8 cellular contexts compared by ENCODE assay signal in the genomic region with DNA sequence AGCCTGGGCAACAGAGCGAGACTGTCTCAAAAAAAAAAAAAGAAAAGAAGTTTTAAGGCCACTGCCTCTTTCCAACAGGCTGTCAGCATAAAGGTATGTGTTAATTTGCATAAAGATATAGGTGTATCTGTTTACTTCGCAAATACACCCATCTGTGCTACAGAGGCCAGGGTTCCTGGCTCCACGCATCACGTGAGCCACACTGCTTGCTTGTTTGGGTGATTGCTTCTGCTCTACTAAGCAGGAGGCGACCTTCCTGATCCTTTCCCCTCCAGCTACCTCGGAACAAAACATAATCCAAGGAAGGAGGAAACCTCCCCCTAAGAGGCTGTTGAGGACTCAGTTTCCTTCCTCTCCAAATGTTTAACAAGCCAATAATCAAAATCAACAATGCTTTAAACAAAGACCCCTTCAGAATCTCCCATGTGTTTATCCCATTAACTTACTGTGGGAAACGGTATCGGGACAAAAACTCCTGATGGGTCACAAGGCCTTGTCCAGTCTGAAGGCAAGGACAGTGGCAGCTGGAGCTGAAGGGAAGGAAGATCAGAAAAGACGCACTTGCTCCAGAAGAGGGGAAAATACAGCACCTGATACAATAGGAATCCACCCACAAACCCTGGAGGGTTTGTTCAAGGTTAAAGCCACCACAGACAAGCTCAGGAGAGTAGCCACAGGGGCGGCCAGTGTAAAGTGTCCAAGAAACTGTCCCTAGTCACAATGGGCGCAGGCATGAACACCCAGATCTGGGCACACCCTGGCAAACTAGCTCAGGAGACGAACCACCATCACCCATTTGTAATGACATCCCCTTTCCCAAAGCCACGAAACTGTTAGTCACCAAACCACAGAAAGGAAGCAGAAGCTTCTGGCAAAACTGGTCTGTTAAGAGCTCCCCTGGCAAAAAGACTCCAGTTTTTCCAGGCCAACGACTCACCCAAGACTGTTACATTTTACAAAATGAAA. TPM values are rescaled to one million over a fixed set of nuclear protein-coding genes. Genes with fewer than 3 reads are reported as not detected.
DNase-seq lines count a peak whose midpoint lies in the region; ATAC-seq and TF ChIP-seq lines count a peak whose summit lies in the region.

No MANE protein-coding gene starts in this region.

- POLR2A ChIA-PET in AG04449 (lab: Yijun Ruan, JAX), result interaction anchor here (0.6 to 1.2 kb wide), 4 partner anchors 11 to 1909 kb away, joined by 3 to 6 read pairs (median 3); a partner anchor contains a TSS
- POLR2A ChIA-PET in activated CD8-positive, alpha-beta T cell treated with anti-CD3 and anti-CD28 coated beads for 36 hours (lab: Charles Lee), result interaction anchor here (0.7 to 0.8 kb wide), 3 partner anchors 11 to 51 kb away, joined by 3 to 4 read pairs (median 3); no protein-coding TSS in a partner anchor

- no peak for TF ChIP-seq POLR2A in uterus (IDR thresholded peaks at IDR 0.05)

- ATAC-seq in GM21526 (IDR thresholded peaks at IDR 0.05; ENCODE audit: low FRiP score, unreplicated experiment) (no peak), HG03469 (IDR thresholded peaks at IDR 0.05; ENCODE audit: unreplicated experiment) (no peak)
- ATAC-seq in activated CD8-positive, alpha-beta T cell treated with anti-CD3 and anti-CD28 coated beads for 36 hours, result no peak

- H3K4me3 ChIP-seq in AG04449 (ENCODE audit: low read depth, low read length), result 0 out of 2 replicates have a peak overlapping the region, but pooled peaks have one; percentile 13
- H3K4me3 ChIP-seq in ascending aorta, result no peak overlapping the region
- no peak overlapping the region for H3K4me3 ChIP-seq in uterus

- no peaks in the 10 kb centered on the region for H3K36me3 Mint-ChIP-seq in activated CD8-positive, alpha-beta T cell treated with anti-CD3 and anti-CD28 coated beads for 36 hours (ENCODE audit: low read depth)

- no peak for TF ChIP-seq CTCF in AG04449 (IDR thresholded peaks at IDR 0.05; ENCODE audit: insufficient read depth, low read length, missing control alignments)
- no peak for TF ChIP-seq CTCF in ascending aorta (IDR thresholded peaks at IDR 0.05)
- no peak for TF ChIP-seq CTCF in uterus (IDR thresholded peaks at IDR 0.05)
- no peak for TF ChIP-seq CTCF in activated CD8-positive, alpha-beta T cell treated with anti-CD3 and anti-CD28 coated beads for 36 hours (IDR thresholded peaks at IDR 0.05)

- H3K9me3 ChIP-seq in KOPT-K1 (ENCODE audit: insufficient read depth, low read length, poor library complexity, severe bottlenecking) (no peaks in the 10 kb centered on the region), ascending aorta (no peaks in the 10 kb centered on the region), uterus (no peaks in the 10 kb centered on the region)

- intact Hi-C loops in ascending aorta (cut with DNase I) (no loop called here), uterus (cut with DNase I; ENCODE audit: low total_unique reads) (no loop called here)
- intact Hi-C loops in activated CD8-positive, alpha-beta T cell treated with anti-CD3 and anti-CD28 coated beads for 36 hours (cut with micrococcal nuclease), result no loop called here

- peak; percentile 33 for DNase-seq in AG04449 (ENCODE audit: low read depth, low spot score)
- DNase-seq in ascending aorta (ENCODE audit: low spot score in 2 of 2), result no peak
- peak; percentile 60 for DNase-seq in left kidney (ENCODE audit: low read depth, low spot score)
- no peak for DNase-seq in uterus
- DNase-seq in activated CD8-positive, alpha-beta T cell treated with anti-CD3 and anti-CD28 coated beads for 36 hours, result no peak

- H3K4me1 ChIP-seq in ascending aorta (peaks cover 0 to 11% of the 10 kb centered on the region in 2 donors), uterus (peaks cover 0 to 5% of the 10 kb centered on the region in 2 donors)

- peak overlapping the region; percentile 51 for H3K27ac ChIP-seq in KOPT-K1 (ENCODE audit: low read depth, low read length, poor library complexity, severe bottlenecking)
- H3K27ac ChIP-seq in ascending aorta, result peak overlapping the region; percentile 49 to 57
- H3K27ac ChIP-seq in uterus, result peak overlapping the region; percentile 19 to 74

- H3K27ac Mint-ChIP-seq in activated CD8-positive, alpha-beta T cell treated with anti-CD3 and anti-CD28 coated beads for 36 hours, result no peak overlapping the region

- CTCF ChIA-PET in AG04449 (lab: Yijun Ruan, JAX), result interaction anchor here (0.9 to 31.2 kb wide), 6 partner anchors 12 to 108 kb away, joined by 3 to 502 read pairs (median 6); no protein-coding TSS in a partner anchor
- CTCF ChIA-PET in activated CD8-positive, alpha-beta T cell treated with anti-CD3 and anti-CD28 coated beads for 36 hours (lab: Charles Lee), result interaction anchor here (0.9 to 2.3 kb wide), 4 partner anchors 25 to 108 kb away, joined by 3 to 6 read pairs (median 4); no protein-coding TSS in a partner anchor

- no peaks in the 10 kb centered on the region for H3K27me3 Mint-ChIP-seq in activated CD8-positive, alpha-beta T cell treated with anti-CD3 and anti-CD28 coated beads for 36 hours

- no peaks in the 10 kb centered on the region for H3K36me3 ChIP-seq in KOPT-K1 (ENCODE audit: insufficient read depth, low read length)
- no peaks in the 10 kb centered on the region for H3K36me3 ChIP-seq in ascending aorta
- H3K36me3 ChIP-seq in uterus, result no peaks in the 10 kb centered on the region

- peaks cover 14% of the 10 kb centered on the region for H3K4me1 Mint-ChIP-seq in activated CD8-positive, alpha-beta T cell treated with anti-CD3 and anti-CD28 coated beads for 36 hours (ENCODE audit: low read depth)

- H3K27me3 ChIP-seq in ascending aorta, result no peaks in the 10 kb centered on the region
- no peaks in the 10 kb centered on the region for H3K27me3 ChIP-seq in uterus

- H3K4me3 Mint-ChIP-seq in activated CD8-positive, alpha-beta T cell treated with anti-CD3 and anti-CD28 coated beads for 36 hours, result no peak overlapping the region

- H3K9me3 Mint-ChIP-seq in activated CD8-positive, alpha-beta T cell treated with anti-CD3 and anti-CD28 coated beads for 36 hours, result no peaks in the 10 kb centered on the region

RNA-seq across cellular contexts. Expression of a gene that starts 17.2 kb away (rescaled TPM):
- total RNA-seq in ascending aorta (74.1 TPM), uterus (10 to 100 TPM in 2 of 4 donors, 1 to 10 TPM in 2; 4.7 to 26.6 (median 13.6) TPM)
- 1 to 10 TPM; 9.0 to 9.6 TPM for total RNA-seq in activated CD8-positive, alpha-beta T cell treated with anti-CD3 and anti-CD28 coated beads for 36 hours

RNA-seq across cellular contexts. Expression of a gene that starts 50.3 kb away (rescaled TPM):
- 3.7 TPM for total RNA-seq in ascending aorta
- 10 to 100 TPM in 3 of 4 donors, 1 to 10 TPM in 1; 9.4 to 66.9 (median 26.0) TPM for total RNA-seq in uterus
- total RNA-seq in activated CD8-positive, alpha-beta T cell treated with anti-CD3 and anti-CD28 coated beads for 36 hours, result 10 to 100 TPM; 23.9 to 24.2 TPM

RNA-seq across cellular contexts. Expression of a gene that starts 50.4 kb away (rescaled TPM):
- total RNA-seq in ascending aorta (7.9 TPM), uterus (10 to 100 TPM in 2 of 4 donors, 1 to 10 TPM in 2; 1.8 to 41.5 (median 12.7) TPM)
- total RNA-seq in activated CD8-positive, alpha-beta T cell treated with anti-CD3 and anti-CD28 coated beads for 36 hours, result 1 to 10 TPM; 7.7 to 9.6 TPM

Comparison
In these comparisons a context has a peak if more than half of its experiments do, and no peak if none do; other contexts are left out.
1. DNase-seq: peak in AG04449 (single experiment) and left kidney (single experiment); none in ascending aorta (0 of 2), uterus (0 of 2) and activated CD8-positive, alpha-beta T cell treated with anti-CD3 and anti-CD28 coated beads for 36 hours (single experiment).
2. Peak in every context shown above with its lines, with median percentiles within 50 percentile points of each other: H3K27ac ChIP-seq.